In genomic region chr2:133841905-133842304, GRCh38 we compare ENCODE assay signal across 15 cellular contexts.
DNase-seq lines count a peak whose midpoint lies in the region; ATAC-seq, FAIRE-seq and TF ChIP-seq lines count a peak whose summit lies in the region.
"Had no signal": no experiment of that assay in that cellular context is flagged by ENCODE, and none has a peak within 500 bp of the region (broad histone marks: within the 10 kb centered on the region; RNA-seq: fewer than 3 reads in every experiment).

No MANE protein-coding gene starts in this region.

- 19% methylated on average over 4 of the region's 4 CpGs for WGBS in mesenchymal stem cell

- H3K36me3 ChIP-seq in MG63 (no peaks in the 10 kb centered on the region), endothelial cell of umbilical vein (ENCODE audit: control insufficient read depth in 2 of 2, extremely low read depth in 1 of 2, insufficient read depth in 2 of 2, low read length in 2 of 2) (no peaks in the 10 kb centered on the region), mesenchymal stem cell (ENCODE audit: control insufficient read depth in 1 of 2, insufficient read depth in 2 of 2, low read depth in 1 of 2, low read length in 2 of 2) (no peaks in the 10 kb centered on the region)
- H3K36me3 ChIP-seq: cardiac muscle cell, neutrophil had no signal

- no peak overlapping the region for H2BK12ac ChIP-seq in mesenchymal stem cell (ENCODE audit: low read length in 2 of 2)

- H3K79me2 ChIP-seq in endothelial cell of umbilical vein (ENCODE audit: control insufficient read depth, insufficient read depth, low read length) = no peaks in the 10 kb centered on the region

- H3K9me3 ChIP-seq in AG04450 (ENCODE audit: control insufficient read depth, insufficient read depth, low read length) (no peaks in the 10 kb centered on the region), MG63 (no peaks in the 10 kb centered on the region), endothelial cell of umbilical vein (replicated peaks; ENCODE audit: control insufficient read depth, insufficient read depth, low read length) (no peaks in the 10 kb centered on the region), mesenchymal stem cell (ENCODE audit: control insufficient read depth, low read length) (no peaks in the 10 kb centered on the region)
- H3K9me3 ChIP-seq: neutrophil had no signal

- H3K9me1 ChIP-seq in endothelial cell of umbilical vein (replicated peaks; ENCODE audit: control insufficient read depth, extremely low read depth, insufficient read depth, low read length) = no peaks in the 10 kb centered on the region

- no peak overlapping the region for H3K14ac ChIP-seq in mesenchymal stem cell (ENCODE audit: low read length in 2 of 2)

- no peak overlapping the region for H4K91ac ChIP-seq in mesenchymal stem cell (ENCODE audit: low read length)

- H2BK5ac ChIP-seq in mesenchymal stem cell (ENCODE audit: low read depth, low read length, poor library complexity, severe bottlenecking) = no peak overlapping the region

- FAIRE-seq in endothelial cell of umbilical vein (lab: Jason Lieb, UNC) = peak; percentile 99
- FAIRE-seq: GM12878 had no signal

- no peaks in the 10 kb centered on the region for H4K20me1 ChIP-seq in endothelial cell of umbilical vein (replicated peaks; ENCODE audit: control insufficient read depth, extremely low read depth, insufficient read depth, low read length)

- no peak overlapping the region for H3K4ac ChIP-seq in mesenchymal stem cell (ENCODE audit: low read depth in 1 of 2, low read length in 2 of 2)

- H3K4me2 ChIP-seq in endothelial cell of umbilical vein (ENCODE audit: insufficient read depth, low read length) = peak overlapping the region; percentile 40
- H3K4me2 ChIP-seq in mesenchymal stem cell (ENCODE audit: low read length, poor library complexity, severe bottlenecking) = no peak overlapping the region

- H2BK120ac ChIP-seq in mesenchymal stem cell (ENCODE audit: low read depth, low read length) = no peak overlapping the region

- H3K27ac ChIP-seq in AG04450 (ENCODE audit: low read depth, low read length) (peak overlapping the region; percentile 80), endothelial cell of umbilical vein (ENCODE audit: insufficient read depth, low read depth, low read length) (peak overlapping the region; percentile 92), mesenchymal stem cell (ENCODE audit: low read length, poor library complexity, severe bottlenecking) (peak overlapping the region; percentile 4), caudate nucleus (ENCODE audit: low read depth, low read length) (no peak overlapping the region)
- H3K27ac ChIP-seq: cardiac muscle cell, neutrophil had no signal

- H3K27me3 ChIP-seq in AG04450 (ENCODE audit: control insufficient read depth, insufficient read depth, low read length) (no peaks in the 10 kb centered on the region), MG63 (no peaks in the 10 kb centered on the region), endothelial cell of umbilical vein (ENCODE audit: control insufficient read depth in 2 of 2, insufficient read depth in 2 of 2, low read length in 2 of 2) (no peaks in the 10 kb centered on the region), mesenchymal stem cell (ENCODE audit: control insufficient read depth in 1 of 2, insufficient read depth in 1 of 2, low read length in 2 of 2) (no peaks in the 10 kb centered on the region)
- H3K27me3 ChIP-seq: cardiac muscle cell, neutrophil had no signal

- H2AK5ac ChIP-seq in mesenchymal stem cell (ENCODE audit: low read length, severe bottlenecking) = no peak overlapping the region

- no peak for TF ChIP-seq CTCF in AG04450 (IDR thresholded peaks at IDR 0.05; ENCODE audit: low read depth, low read length)
- TF ChIP-seq CTCF in endothelial cell of umbilical vein (IDR thresholded peaks at IDR 0.05; ENCODE audit: extremely low read depth in 1 of 2, insufficient read depth in 1 of 2, low read depth in 1 of 2, low read length in 2 of 2) = no peak

- H3K4me3 ChIP-seq in AG04450 (ENCODE audit: low read depth, low read length) = no peak overlapping the region
- H3K4me3 ChIP-seq in MG63 = no peak overlapping the region
- H3K4me3 ChIP-seq in endothelial cell of umbilical vein (replicated peaks in 1 of 3; ENCODE audit: insufficient read depth in 1 of 3, low read depth in 1 of 3, low read length in 3 of 3) = no peak overlapping the region
- peak overlapping the region in 1 of 2 experiments; percentile 16 for H3K4me3 ChIP-seq in mesenchymal stem cell (ENCODE audit: insufficient read depth in 1 of 2, low read depth in 1 of 2, low read length in 2 of 2)
- H3K4me3 ChIP-seq: cardiac muscle cell, GM12878 had no signal

- peak overlapping the region in 1 of 2 experiments; percentile 59 for H3K18ac ChIP-seq in mesenchymal stem cell (ENCODE audit: low read depth in 1 of 2, low read length in 2 of 2)

- H3K9ac ChIP-seq in endothelial cell of umbilical vein (replicated peaks; ENCODE audit: extremely low read depth, insufficient read depth, low read length) = peak overlapping the region; percentile 44
- H3K9ac ChIP-seq in mesenchymal stem cell (ENCODE audit: low read length) = peak overlapping the region; percentile 36

- DNase-seq in AG04450 (ENCODE audit: low read depth, low spot score) (peak; percentile 76), MG63 (peak; percentile 76), endothelial cell of umbilical vein (ENCODE audit: low read depth, low spot score) (peak; percentile 90), mesenchymal stem cell (peak; percentile 78), Kasumi-1 (lab: John Stamatoyannopoulos, UW) (no peak), caudate nucleus (lab: John Stamatoyannopoulos, UW) (no peak), NCI-H2029 (lab: John Stamatoyannopoulos, UW) (no peak)
- DNase-seq: CD4-positive, CD25-positive, alpha-beta regulatory T cell; Karpas-422; NCI-H526; T-helper 1 cell had no signal

- ATAC-seq in HG02938 (IDR thresholded peaks at IDR 0.05; ENCODE audit: unreplicated experiment) = no peak
- ATAC-seq: GM12878 had no signal

- CTCF ChIA-PET in AG04450 (lab: Charles Lee) (interaction anchor here (4.4 kb wide), 1 partner anchor 281 kb away, joined by 38 read pairs; no protein-coding TSS in a partner anchor), endothelial cell of umbilical vein (lab: Charles Lee) (interaction anchor here (1.0 to 5.4 kb wide), 3 partner anchors 62 to 1295 kb away, joined by 3 to 73 read pairs (median 8); no protein-coding TSS in a partner anchor)

- POLR2A ChIA-PET in AG04450 (lab: Yijun Ruan, JAX) (no interaction called here), endothelial cell of umbilical vein (lab: Charles Lee) (no interaction called here)

- no peaks in the 10 kb centered on the region for H3K79me1 ChIP-seq in mesenchymal stem cell (replicated peaks; ENCODE audit: low read length, poor library complexity, severe bottlenecking)

- intact Hi-C loops in endothelial cell of umbilical vein (cut with micrococcal nuclease) = loop anchor here (1.0 to 10.0 kb wide), 5 partner anchors 24 to 1497 kb away; no protein-coding TSS in a partner anchor

- H3K4me1 ChIP-seq in endothelial cell of umbilical vein (ENCODE audit: control insufficient read depth, extremely low read depth, insufficient read depth, low read length) = peaks cover 33% of the 10 kb centered on the region
- peaks cover 20% of the 10 kb centered on the region for H3K4me1 ChIP-seq in mesenchymal stem cell (ENCODE audit: control insufficient read depth, insufficient read depth, low read depth, low read length)

- BruUV-seq in endothelial cell of umbilical vein (replicated peaks; lab: Mats Ljungman, UMichigan) = no TSS peak

- no peak overlapping the region for H4K8ac ChIP-seq in mesenchymal stem cell (ENCODE audit: low read length)

- no peak overlapping the region for H3K23ac ChIP-seq in mesenchymal stem cell (ENCODE audit: low read length in 2 of 2)

- dilution Hi-C loops in endothelial cell of umbilical vein (cut with MboI; ENCODE audit: extremely low pct_ligation_motif_present, low sequenced_read_pairs) = no loop called here

- H2BK15ac ChIP-seq in mesenchymal stem cell (ENCODE audit: low read depth, poor library complexity, severe bottlenecking) = no peak overlapping the region

- H2AFZ ChIP-seq in endothelial cell of umbilical vein (ENCODE audit: low read depth, low read length) = peak overlapping the region; percentile 55
- peak overlapping the region; percentile 56 for H2AFZ ChIP-seq in mesenchymal stem cell (ENCODE audit: low read depth, low read length)

- TF ChIP-seq POLR2A in endothelial cell of umbilical vein (IDR thresholded peaks at IDR 0.05; ENCODE audit: low read depth, low read length) = peak; percentile 27

TF ChIP-seq in endothelial cell of umbilical vein, 7 proteins besides CTCF, POLR2A, EP300 and RAD21:
- TF ChIP-seq MAX (IDR thresholded peaks at IDR 0.05; ENCODE audit: insufficient read depth, insufficient read length) = no peak
- TF ChIP-seq JUN (IDR thresholded peaks at IDR 0.05; ENCODE audit: borderline replicate concordance, insufficient read depth, insufficient read length, low read depth) = peak; percentile 84
- TF ChIP-seq POLR2AphosphoS5 (IDR thresholded peaks at IDR 0.05; ENCODE audit: insufficient read depth, low read depth, low read length) = peak; percentile 75
- peak; percentile 67 for TF ChIP-seq GATA2 (IDR thresholded peaks at IDR 0.05; ENCODE audit: insufficient read depth, insufficient read length, low read depth, low read length)
- no peak for TF ChIP-seq EZH2 (IDR thresholded peaks at IDR 0.05; ENCODE audit: borderline replicate concordance, low read depth, low read length, severe bottlenecking)
- no peak for TF ChIP-seq MYC (IDR thresholded peaks at IDR 0.05; ENCODE audit: low read depth, low read length)
- peak; percentile 97 for TF ChIP-seq FOS (IDR thresholded peaks at IDR 0.05; ENCODE audit: borderline replicate concordance, insufficient read depth, low read length)

Comparison
In these comparisons a context has a peak if more than half of its experiments do, and no peak if none do; other contexts are left out.
1. DNase-seq: peak in AG04450 (single experiment), MG63 (single experiment), endothelial cell of umbilical vein (single experiment) and mesenchymal stem cell (single experiment); none in Kasumi-1 (0 of 2), caudate nucleus (0 of 61) and NCI-H2029 (single experiment).